8 cellular contexts compared by ENCODE assay signal in genomic region chr13:110874508-110874960, GRCh38. TPM values are rescaled to one million over a fixed set of nuclear protein-coding genes. Genes with fewer than 3 reads are reported as not detected.
DNase-seq lines count a peak whose midpoint lies in the region; ATAC-seq and TF ChIP-seq lines count a peak whose summit lies in the region.

No MANE protein-coding gene starts in this region.

- peak overlapping the region; percentile 30 for H3K4me3 ChIP-seq in HL-60 (replicated peaks; ENCODE audit: insufficient read depth, low read length)
- peak overlapping the region; percentile 42 to 52 for H3K4me3 ChIP-seq in gastroesophageal sphincter
- H3K4me3 ChIP-seq in neuron (ENCODE audit: low read length), result peak overlapping the region; percentile 19
- peak overlapping the region; percentile 31 to 49 for H3K4me3 ChIP-seq in testis

- H3K27me3 ChIP-seq in HL-60 (ENCODE audit: insufficient read depth, poor library complexity, severe bottlenecking) (peaks cover 15% of the 10 kb centered on the region), gastroesophageal sphincter (no peaks in the 10 kb centered on the region), neuron (ENCODE audit: insufficient read depth, low read length) (no peaks in the 10 kb centered on the region), testis (no peaks in the 10 kb centered on the region)

- H3K27ac ChIP-seq in HL-60 (replicated peaks), result no peak overlapping the region
- H3K27ac ChIP-seq in gastroesophageal sphincter, result peak overlapping the region in 3 of 4 donors; percentile 25 to 71 (median 40)
- H3K27ac ChIP-seq in testis, result no peak overlapping the region

- WGBS in gastroesophageal sphincter (ENCODE audit: low coverage in 1 of 2), 2 donors, result 0% methylated on average over 3 to 4 of the region's 32 CpGs
- WGBS in testis, 2 donors, result 0 to 2% methylated on average over 27 to 32 of the region's 32 CpGs

- no peaks in the 10 kb centered on the region for H3K9me3 ChIP-seq in gastroesophageal sphincter
- no peaks in the 10 kb centered on the region for H3K9me3 ChIP-seq in neuron (ENCODE audit: low read length)
- H3K9me3 ChIP-seq in testis, result no peaks in the 10 kb centered on the region

- H3K36me3 ChIP-seq in gastroesophageal sphincter (peaks cover 0 to 10% of the 10 kb centered on the region in 2 donors), neuron (ENCODE audit: insufficient read depth, low read length) (peaks cover 2% of the 10 kb centered on the region), testis (ENCODE audit: low read depth, missing control alignments) (no peaks in the 10 kb centered on the region)

- no peak for TF ChIP-seq POLR2A in gastroesophageal sphincter (IDR thresholded peaks at IDR 0.05)
- no peak for TF ChIP-seq POLR2A in testis (IDR thresholded peaks at IDR 0.05)

- DNase-seq in DMS79 treated with DMSO at 0.1 percent for 48 hours (lab: John Stamatoyannopoulos, UW) (peak; percentile 86), HL-60 (ENCODE audit: low read depth in 1 of 2, low spot score in 1 of 2) (peak; percentile 22 to 62), OCI-M1 (lab: John Stamatoyannopoulos, UW) (peak; percentile 77), testis (peak; percentile 84)
- DNase-seq in activated effector memory CD4-positive, alpha-beta T cell treated with anti-CD3 and anti-CD28 coated beads, Interleukin-2, amount 50 U/mL, for 16 hours, result peak; percentile 79

- no peak for TF ChIP-seq CTCF in HL-60 (IDR thresholded peaks at IDR 0.05; ENCODE audit: insufficient read depth, low read length)
- TF ChIP-seq CTCF in gastroesophageal sphincter (IDR thresholded peaks at IDR 0.05), result no peak
- no peak for TF ChIP-seq CTCF in testis (IDR thresholded peaks at IDR 0.05)

- H3K4me1 ChIP-seq in gastroesophageal sphincter, result peaks cover 6 to 50% (median 21%) of the 10 kb centered on the region in 3 donors
- peaks cover 8% of the 10 kb centered on the region for H3K4me1 ChIP-seq in neuron (ENCODE audit: insufficient read depth, low read length)
- peaks cover 14% of the 10 kb centered on the region for H3K4me1 ChIP-seq in testis

- peak overlapping the region; percentile 86 for H2AFZ ChIP-seq in neuron (ENCODE audit: low read depth, low read length)

- ATAC-seq in gastroesophageal sphincter (peak; percentile 81), HG03457 (IDR thresholded peaks at IDR 0.05; ENCODE audit: unreplicated experiment) (no peak)

- no peak for TF ChIP-seq EP300 in gastroesophageal sphincter (IDR thresholded peaks at IDR 0.05)

- intact Hi-C loops in testis (cut with DNase I; ENCODE audit: low total_unique reads), result no loop called here

RNA-seq across cellular contexts. Expression of gene ANKRD10, which starts 40.3 kb away (rescaled TPM):
- total RNA-seq in gastroesophageal sphincter, result 100 to 1,000 TPM in 3 of 4 donors, 10 to 100 TPM in 1; 97.8 to 189 (median 114) TPM
- total RNA-seq in testis, result 100 to 1,000 TPM; 132 to 180 TPM
- polyA plus RNA-seq in testis (ENCODE audit: insufficient read depth, low read depth, low replicate concordance), result 65.2 TPM

Comparison
In these comparisons a context has a peak if more than half of its experiments do, and no peak if none do; other contexts are left out.
1. H3K27ac ChIP-seq: peak in gastroesophageal sphincter (3 of 4); none in HL-60 (single experiment) and testis (0 of 2).
2. Peak in every context shown above with its lines, with median percentiles within 50 percentile points of each other: DNase-seq and H3K4me3 ChIP-seq.